8 cellular contexts compared by ENCODE assay signal in genomic region chrX:41558531-41558930, GRCh38.
DNase-seq lines count a peak whose midpoint lies in the region; ATAC-seq and TF ChIP-seq lines count a peak whose summit lies in the region.

No MANE protein-coding gene starts in this region.

- RAD21 ChIA-PET in HCT116 (lab: Charles Lee; ENCODE audit: low non-redundant PET in 1 of 2, low total read pairs in 2 of 2, uncharacterized antibody in 2 of 2, unreplicated experiment in 2 of 2) = no interaction called here

- H3K9ac ChIP-seq in HCT116 (ENCODE audit: low read length) = no peak overlapping the region

- no peaks in the 10 kb centered on the region for H3K4me1 ChIP-seq in HCT116 (ENCODE audit: control insufficient read depth in 1 of 2, insufficient read depth in 2 of 2, low read length in 2 of 2)

- H3K4me2 ChIP-seq in HCT116 (ENCODE audit: low read length) = no peak overlapping the region

- no peak overlapping the region for H3K27ac ChIP-seq in HCT116 (ENCODE audit: low read depth, low read length)
- no peak overlapping the region for H3K27ac ChIP-seq in VCaP

- DNase-seq in BJ (ENCODE audit: low read depth) = no peak
- DNase-seq in HCT116 (ENCODE audit: low read depth, low spot score) = no peak
- peak; percentile 21 for DNase-seq in kidney tubule cell (ENCODE audit: low spot score)
- no peak for DNase-seq in H4 (ENCODE audit: low spot score)
- DNase-seq in NCI-H1105 treated with DMSO at 0.1 percent for 48 hours (lab: John Stamatoyannopoulos, UW) = no peak

- no peaks in the 10 kb centered on the region for H3K9me3 ChIP-seq in HCT116 (ENCODE audit: control insufficient read depth in 1 of 2, insufficient read depth in 1 of 2, low read depth in 1 of 2, low read length in 2 of 2)

- TF ChIP-seq CTCF in BJ (IDR thresholded peaks at IDR 0.05; ENCODE audit: insufficient read depth, low read depth, low read length) = peak; percentile 34; the same call in 1 of the 2 replicates
- TF ChIP-seq CTCF in HCT116 (IDR thresholded peaks at IDR 0.05 in 2 of 3, conservative IDR thresholded peaks at IDR 0.05 in 1 of 3; ENCODE audit: borderline replicate concordance in 1 of 3, insufficient read depth in 1 of 3, low read depth in 2 of 3, low read length in 2 of 3) = peak; percentile 8 to 42 (median 11); a peak in 3 of 6 replicates
- peak; percentile 76 for TF ChIP-seq CTCF in VCaP (conservative IDR thresholded peaks at IDR 0.05)

- TF ChIP-seq POLR2A in HCT116 (IDR thresholded peaks at IDR 0.05; ENCODE audit: borderline replicate concordance, extremely low read depth, insufficient read depth, insufficient read length) = no peak

- ATAC-seq in HCT116 = no peak
- no peak for ATAC-seq in HG02938 (IDR thresholded peaks at IDR 0.05; ENCODE audit: unreplicated experiment)
- ATAC-seq in GM19467 (IDR thresholded peaks at IDR 0.05; ENCODE audit: unreplicated experiment) = no peak

- H4K20me1 ChIP-seq in HCT116 (ENCODE audit: insufficient read depth) = no peaks in the 10 kb centered on the region; the same call in 1 of the 2 replicates

- TF ChIP-seq RAD21 in HCT116 (IDR thresholded peaks at IDR 0.05; ENCODE audit: low read depth) = peak; percentile 37; the same call in 1 of the 2 replicates

- H3K27me3 ChIP-seq in BJ (ENCODE audit: control insufficient read depth, insufficient read depth, low read length) (no peaks in the 10 kb centered on the region), HCT116 (ENCODE audit: insufficient read depth, low read length) (no peaks in the 10 kb centered on the region)

- H3K36me3 ChIP-seq in BJ (ENCODE audit: control insufficient read depth, insufficient read depth, low read length) (no peaks in the 10 kb centered on the region), HCT116 (ENCODE audit: control insufficient read depth in 1 of 2, insufficient read depth in 2 of 2, low read length in 2 of 2) (no peaks in the 10 kb centered on the region)

- H3K4me3 ChIP-seq in BJ (ENCODE audit: low read depth, low read length) (no peak overlapping the region), HCT116 (replicated peaks in 1 of 2; ENCODE audit: low read depth in 1 of 2, low read length in 2 of 2) (no peak overlapping the region)

- POLR2A ChIA-PET in BJ (lab: Charles Lee) = no interaction called here
- POLR2A ChIA-PET in HCT116 (lab: Charles Lee) = no interaction called here

- no peak overlapping the region for H2AFZ ChIP-seq in HCT116 (ENCODE audit: low read depth, low read length, poor library complexity, severe bottlenecking)

- no peaks in the 10 kb centered on the region for H3K9me2 ChIP-seq in HCT116 (ENCODE audit: insufficient read depth)

- CTCF ChIA-PET in BJ (lab: Yijun Ruan, JAX) (no interaction called here), HCT116 (lab: Charles Lee) (interaction anchor here (0.6 to 1.7 kb wide), 3 partner anchors 202 to 1172 kb away, joined by 3 to 10 read pairs (median 3); no protein-coding TSS in a partner anchor)

- intact Hi-C loops in HCT116 (cut with micrococcal nuclease) = loop anchor here (2.0 kb wide), 1 partner anchor 202 kb away; no protein-coding TSS in a partner anchor

- BruUV-seq in HCT116 (replicated peaks; lab: Mats Ljungman, UMichigan) = no TSS peak

- H3K79me2 ChIP-seq in HCT116 (ENCODE audit: insufficient read depth, low read length) = no peaks in the 10 kb centered on the region

TF ChIP-seq in HCT116, 20 proteins besides CTCF, POLR2A, EP300 and RAD21:
- TF ChIP-seq TCF7L2 (IDR thresholded peaks at IDR 0.05; ENCODE audit: borderline replicate concordance, extremely low read depth, insufficient read depth, insufficient read length) = no peak
- TF ChIP-seq EZH2phosphoT487 (IDR thresholded peaks at IDR 0.05; ENCODE audit: borderline replicate concordance) = no peak
- TF ChIP-seq YY1 (IDR thresholded peaks at IDR 0.05; ENCODE audit: extremely low read depth, insufficient replicate concordance, low read depth, low read length) = no peak
- no peak for TF ChIP-seq SP1 (IDR thresholded peaks at IDR 0.05; ENCODE audit: low read depth)
TF ChIP-seq in HCT116: peak in this region for 0.

Comparison
In these comparisons a context has a peak if more than half of its experiments do, and no peak if none do; other contexts are left out.
1. CTCF ChIP-seq: peak in every context shown above with its lines; median percentile 76 in VCaP; 34 in BJ; 11 in HCT116.